In the genomic region with DNA sequence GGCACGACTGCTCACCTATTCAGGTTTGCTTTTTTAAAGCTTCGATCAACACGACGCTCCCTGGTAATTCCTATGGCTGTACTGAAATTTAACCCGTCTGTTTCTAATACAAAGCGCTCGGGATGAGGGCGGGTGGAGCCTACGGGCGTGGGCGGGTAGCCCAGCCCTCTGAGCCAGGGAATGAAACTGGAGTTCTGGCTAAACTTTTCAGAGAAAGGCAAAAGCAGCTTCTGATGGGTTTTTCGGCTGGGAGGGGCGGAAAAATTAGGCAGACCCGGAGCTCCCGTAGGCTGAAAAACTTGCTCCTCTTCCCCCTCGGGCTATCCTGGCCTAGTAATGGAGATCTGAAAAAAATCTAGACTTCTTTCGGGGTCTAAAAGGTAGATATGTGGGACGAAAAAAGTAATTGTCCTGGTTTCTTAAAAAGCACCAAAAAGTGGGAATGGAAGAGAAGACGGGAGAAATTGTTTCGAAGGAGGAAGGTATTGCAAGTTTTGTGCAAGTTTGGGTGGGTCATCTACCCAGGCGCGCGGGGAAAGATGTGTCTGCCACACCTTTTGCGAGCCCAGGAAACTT, we compare ENCODE assay signal across 1 cellular context.
TF ChIP-seq lines count a peak whose summit lies in the region.

No MANE protein-coding gene starts in this region.

TF ChIP-seq in WTC11, 78 proteins besides CTCF, POLR2A, EP300 and RAD21 (continued from another document):
- TF ChIP-seq NFYB (CRISPR knock-in tag; conservative IDR thresholded peaks at IDR 0.05; ENCODE audit: low read depth) (no peak), TEAD4 (CRISPR knock-in tag; IDR thresholded peaks at IDR 0.05) (no peak), JAZF1 (CRISPR knock-in tag; IDR thresholded peaks at IDR 0.05) (no peak), ESRRA (CRISPR knock-in tag; IDR thresholded peaks at IDR 0.05; ENCODE audit: borderline replicate concordance) (no peak), RORB (CRISPR knock-in tag; IDR thresholded peaks at IDR 0.05) (no peak), OVOL2 (CRISPR knock-in tag; IDR thresholded peaks at IDR 0.05; ENCODE audit: borderline replicate concordance) (no peak), FOXP4 (CRISPR knock-in tag; IDR thresholded peaks at IDR 0.05) (no peak), CREM (CRISPR knock-in tag; IDR thresholded peaks at IDR 0.05) (no peak), CDX4 (CRISPR knock-in tag; IDR thresholded peaks at IDR 0.05; ENCODE audit: borderline replicate concordance) (no peak), MXD4 (CRISPR knock-in tag; IDR thresholded peaks at IDR 0.05; ENCODE audit: borderline replicate concordance) (no peak), E2F1 (CRISPR knock-in tag; IDR thresholded peaks at IDR 0.05) (no peak), ATF2 (CRISPR knock-in tag; IDR thresholded peaks at IDR 0.05; ENCODE audit: borderline replicate concordance, low read depth) (no peak), USF1 (CRISPR knock-in tag; IDR thresholded peaks at IDR 0.05) (no peak), CBFB (CRISPR knock-in tag; IDR thresholded peaks at IDR 0.05; ENCODE audit: low read depth) (no peak)
- TF ChIP-seq, protein P1, sequence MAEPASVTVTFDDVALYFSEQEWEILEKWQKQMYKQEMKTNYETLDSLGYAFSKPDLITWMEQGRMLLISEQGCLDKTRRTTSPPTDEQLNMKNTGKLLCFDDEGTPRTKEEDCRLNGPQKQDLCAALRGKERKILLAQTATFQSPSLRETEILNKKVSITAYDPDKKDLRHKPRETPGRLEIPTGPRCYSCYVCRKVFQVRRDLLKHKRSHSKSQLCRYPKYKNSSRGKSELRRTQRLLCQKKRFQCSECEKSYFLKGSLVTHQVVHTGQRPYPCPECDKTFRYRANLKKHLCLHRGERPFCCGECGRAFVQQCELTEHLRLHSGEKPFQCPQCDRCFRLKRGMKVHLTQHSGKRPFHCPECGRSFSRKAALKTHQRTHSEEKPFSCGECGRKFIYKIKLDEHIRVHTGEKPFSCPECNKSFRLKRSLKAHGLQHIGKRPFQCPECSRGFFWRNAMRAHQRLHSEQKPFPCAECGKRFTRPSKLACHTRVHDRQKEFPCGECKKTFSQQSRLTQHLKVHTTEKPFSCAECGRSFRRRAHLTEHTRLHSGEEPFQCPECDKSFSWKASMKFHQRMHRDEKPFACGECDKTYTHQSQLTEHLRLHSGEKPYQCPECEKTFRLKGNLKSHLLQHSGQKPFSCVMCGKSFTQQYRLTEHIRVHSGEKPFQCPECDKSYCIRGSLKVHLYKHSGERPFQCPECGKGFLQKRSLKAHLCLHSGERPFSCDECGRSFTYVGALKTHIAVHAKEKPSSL (CRISPR knock-in tag; conservative IDR thresholded peaks at IDR 0.05): no peak
- TF ChIP-seq, protein P2, sequence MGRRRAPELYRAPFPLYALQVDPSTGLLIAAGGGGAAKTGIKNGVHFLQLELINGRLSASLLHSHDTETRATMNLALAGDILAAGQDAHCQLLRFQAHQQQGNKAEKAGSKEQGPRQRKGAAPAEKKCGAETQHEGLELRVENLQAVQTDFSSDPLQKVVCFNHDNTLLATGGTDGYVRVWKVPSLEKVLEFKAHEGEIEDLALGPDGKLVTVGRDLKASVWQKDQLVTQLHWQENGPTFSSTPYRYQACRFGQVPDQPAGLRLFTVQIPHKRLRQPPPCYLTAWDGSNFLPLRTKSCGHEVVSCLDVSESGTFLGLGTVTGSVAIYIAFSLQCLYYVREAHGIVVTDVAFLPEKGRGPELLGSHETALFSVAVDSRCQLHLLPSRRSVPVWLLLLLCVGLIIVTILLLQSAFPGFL (CRISPR knock-in tag; IDR thresholded peaks at IDR 0.05; ENCODE audit: borderline replicate concordance): no peak
